In the genomic region with DNA sequence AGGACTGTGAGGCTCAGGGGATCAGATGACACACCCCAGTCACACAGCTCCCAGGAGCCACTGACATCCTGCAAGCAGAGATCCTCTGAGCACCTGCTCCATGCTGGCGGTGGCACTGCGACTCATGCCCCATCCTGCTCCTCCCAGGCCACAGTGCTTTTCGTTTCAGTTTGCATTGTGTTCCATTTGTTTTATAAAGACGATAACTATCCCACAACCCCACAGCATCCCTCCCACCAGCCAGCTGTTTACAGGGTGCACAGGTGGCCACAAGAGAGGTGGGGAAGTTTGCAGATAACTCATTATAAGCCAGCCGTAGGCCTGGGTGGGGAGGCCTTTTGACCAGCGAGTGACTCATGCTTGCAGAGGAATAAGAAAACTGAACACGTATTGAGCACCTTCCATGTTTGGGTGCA, we compare ENCODE assay signal across 14 cellular contexts. TPM values are rescaled to one million over a fixed set of nuclear protein-coding genes. Genes with fewer than 3 reads are reported as not detected.
DNase-seq lines count a peak whose midpoint lies in the region; ATAC-seq and TF ChIP-seq lines count a peak whose summit lies in the region.
"Had no signal": no experiment of that assay in that cellular context is flagged by ENCODE, and none has a peak within 500 bp of the region (broad histone marks: within the 10 kb centered on the region; RNA-seq: fewer than 3 reads in every experiment).

No MANE protein-coding gene starts in this region.

- peak overlapping the region; percentile 1 for H3K4me2 ChIP-seq in mammary epithelial cell (ENCODE audit: insufficient read depth, low read depth, low read length)

- peaks cover 3% of the 10 kb centered on the region for H3K4me1 ChIP-seq in mammary epithelial cell (ENCODE audit: insufficient read depth, low read length)
- no peaks in the 10 kb centered on the region for H3K4me1 ChIP-seq in CD4-positive, alpha-beta memory T cell (ENCODE audit: insufficient read depth, low read length)
- no peaks in the 10 kb centered on the region for H3K4me1 ChIP-seq in aorta (ENCODE audit: control insufficient read depth in 1 of 2, insufficient read depth in 2 of 2, low read length in 2 of 2)
- H3K4me1 ChIP-seq: ascending aorta had no signal

- no peaks in the 10 kb centered on the region for H3K9me3 Mint-ChIP-seq in activated CD8-positive, alpha-beta memory T cell treated with anti-CD3 and anti-CD28 coated beads, Interleukin-2, amount 10 ng/mL, durations not matched to agents 7 days and 5 days (ENCODE audit: low read depth)
- peaks cover 0 to 3% (median 0%) of the 10 kb centered on the region in 8 donors for H3K9me3 Mint-ChIP-seq in CD4-positive, alpha-beta memory T cell

- no peaks in the 10 kb centered on the region for H3K9me3 ChIP-seq in mammary epithelial cell (replicated peaks; ENCODE audit: insufficient read depth, low read length)
- H3K9me3 ChIP-seq in CD4-positive, alpha-beta memory T cell (ENCODE audit: control insufficient read depth in 1 of 2, low read length in 2 of 2): no peaks in the 10 kb centered on the region
- no peaks in the 10 kb centered on the region for H3K9me3 ChIP-seq in aorta (ENCODE audit: control insufficient read depth, low read length)
- H3K9me3 ChIP-seq: ascending aorta had no signal

- H3K4me1 Mint-ChIP-seq in activated CD8-positive, alpha-beta memory T cell treated with anti-CD3 and anti-CD28 coated beads, Interleukin-2, amount 10 ng/mL, durations not matched to agents 7 days and 5 days: peaks cover 11% of the 10 kb centered on the region
- peaks cover 0 to 1% (median 0%) of the 10 kb centered on the region in 4 donors for H3K4me1 Mint-ChIP-seq in CD4-positive, alpha-beta memory T cell

- no peaks in the 10 kb centered on the region for H3K27me3 ChIP-seq in mammary epithelial cell (ENCODE audit: insufficient read depth, low read length)
- H3K27me3 ChIP-seq in CD4-positive, alpha-beta memory T cell (ENCODE audit: insufficient read depth, low read length): no peaks in the 10 kb centered on the region
- no peaks in the 10 kb centered on the region for H3K27me3 ChIP-seq in aorta (ENCODE audit: control insufficient read depth in 1 of 2, insufficient read depth in 2 of 2, low read length in 1 of 2)
- H3K27me3 ChIP-seq: ascending aorta had no signal

- POLR2A ChIA-PET in CD4-positive, alpha-beta memory T cell (lab: Charles Lee; ENCODE audit: partially characterized antibody): no interaction called here

- no peaks in the 10 kb centered on the region for H3K79me2 ChIP-seq in mammary epithelial cell (ENCODE audit: insufficient read depth, low read length)

- H3K27ac Mint-ChIP-seq in activated CD8-positive, alpha-beta memory T cell treated with anti-CD3 and anti-CD28 coated beads, Interleukin-2, amount 10 ng/mL, durations not matched to agents 7 days and 5 days: peak overlapping the region; percentile 38
- H3K27ac Mint-ChIP-seq in CD4-positive, alpha-beta memory T cell: no peak overlapping the region

- peak; percentile 76 for ATAC-seq in activated CD8-positive, alpha-beta memory T cell treated with anti-CD3 and anti-CD28 coated beads, Interleukin-2, amount 10 ng/mL, durations not matched to agents 7 days and 5 days
- no peak for ATAC-seq in aorta (ENCODE audit: low FRiP score)

- H3K4me3 ChIP-seq in mammary epithelial cell (replicated peaks in 1 of 3; ENCODE audit: insufficient read depth in 1 of 3, low read depth in 2 of 3, low read length in 3 of 3) (no peak overlapping the region), aorta (ENCODE audit: low read length in 2 of 2) (no peak overlapping the region)
- H3K4me3 ChIP-seq in CD4-positive, alpha-beta memory T cell (ENCODE audit: low read length in 2 of 2): no peak overlapping the region
- H3K4me3 ChIP-seq: ascending aorta, lung had no signal

- H4K20me1 ChIP-seq in mammary epithelial cell (ENCODE audit: insufficient read depth, low read length): no peaks in the 10 kb centered on the region

- no peak overlapping the region for H3K4me3 Mint-ChIP-seq in activated CD8-positive, alpha-beta memory T cell treated with anti-CD3 and anti-CD28 coated beads, Interleukin-2, amount 10 ng/mL, durations not matched to agents 7 days and 5 days
- no peak overlapping the region for H3K4me3 Mint-ChIP-seq in CD4-positive, alpha-beta memory T cell

- CTCF ChIA-PET in activated CD8-positive, alpha-beta memory T cell treated with anti-CD3 and anti-CD28 coated beads, Interleukin-2, amount 10 ng/mL, durations not matched to agents 7 days and 5 days (lab: Charles Lee): no interaction called here
- CTCF ChIA-PET in mammary epithelial cell (lab: Charles Lee; ENCODE audit: low non-redundant PET): no interaction called here
- CTCF ChIA-PET in CD4-positive, alpha-beta memory T cell (lab: Charles Lee; ENCODE audit: partially characterized antibody): no interaction called here

- intact Hi-C loops in mammary epithelial cell (cut with micrococcal nuclease) (loop anchor here (10.0 kb wide), 1 partner anchor 358 kb away; no protein-coding TSS in a partner anchor), aorta (cut with DNase I) (no loop called here)
- intact Hi-C loops in CD4-positive, alpha-beta memory T cell (cut with micrococcal nuclease): no loop called here

- no peaks in the 10 kb centered on the region for H3K36me3 Mint-ChIP-seq in activated CD8-positive, alpha-beta memory T cell treated with anti-CD3 and anti-CD28 coated beads, Interleukin-2, amount 10 ng/mL, durations not matched to agents 7 days and 5 days
- no peaks in the 10 kb centered on the region for H3K36me3 Mint-ChIP-seq in CD4-positive, alpha-beta memory T cell

- peak; percentile 73 for DNase-seq in activated CD8-positive, alpha-beta memory T cell treated with anti-CD3 and anti-CD28 coated beads, Interleukin-2, amount 10 ng/mL, durations not matched to agents 7 days and 5 days
- DNase-seq in activated CD8-positive, alpha-beta memory T cell treated with anti-CD3 and anti-CD28 coated beads, Interleukin-2, amount 50 U/mL, for 4 hours: no peak
- DNase-seq in NCI-H2107 treated with DMSO at 0.1 percent for 48 hours (lab: John Stamatoyannopoulos, UW; ENCODE audit: unreplicated experiment): peak; percentile 68
- peak; percentile 67 for DNase-seq in mammary epithelial cell
- peak; percentile 2 to 3 for DNase-seq in stimulated activated CD4-positive, alpha-beta T cell treated with anti-CD3 and anti-CD28 coated beads, Interleukin-4, amount 100 ng/mL, for 48 hours (ENCODE audit: low read depth in 2 of 2)
- no peak for DNase-seq in anterior cingulate cortex (lab: John Stamatoyannopoulos, UW)
- no peak for DNase-seq in CD4-positive, alpha-beta memory T cell
- no peak for DNase-seq in aorta
- DNase-seq: AML-193 had no signal

- no peaks in the 10 kb centered on the region for H3K27me3 Mint-ChIP-seq in activated CD8-positive, alpha-beta memory T cell treated with anti-CD3 and anti-CD28 coated beads, Interleukin-2, amount 10 ng/mL, durations not matched to agents 7 days and 5 days
- H3K27me3 Mint-ChIP-seq in CD4-positive, alpha-beta memory T cell: peaks cover 0 to 8% of the 10 kb centered on the region in 2 donors

- dilution Hi-C loops in mammary epithelial cell (cut with HindIII; ENCODE audit: low sequenced_read_pairs): no loop called here

- BruUV-seq in mammary epithelial cell (replicated peaks; lab: Mats Ljungman, UMichigan): no TSS peak

- no peaks in the 10 kb centered on the region for H3K36me3 ChIP-seq in mammary epithelial cell (ENCODE audit: insufficient read depth, low read length)
- H3K36me3 ChIP-seq in CD4-positive, alpha-beta memory T cell (ENCODE audit: insufficient read depth, low read length): no peaks in the 10 kb centered on the region
- no peaks in the 10 kb centered on the region for H3K36me3 ChIP-seq in aorta (ENCODE audit: control insufficient read depth in 1 of 2, insufficient read depth in 2 of 2, low read length in 1 of 2)
- H3K36me3 ChIP-seq: ascending aorta had no signal

- 81% methylated on average over 6 of the region's 7 CpGs for WGBS in mammary epithelial cell (ENCODE audit: low coverage, missing lambda C conversion rate)
- WGBS in aorta, 2 donors: 78% methylated on average over 7 of the region's 7 CpGs

- no peak for TF ChIP-seq CTCF in mammary epithelial cell (conservative IDR thresholded peaks at IDR 0.05 in 1 of 2, IDR thresholded peaks at IDR 0.05 in 1 of 2; ENCODE audit: extremely low read depth in 1 of 2, insufficient read depth in 1 of 2, low read depth in 1 of 2, low read length in 2 of 2)

- H3K9ac ChIP-seq in mammary epithelial cell (ENCODE audit: insufficient read depth, low read length): no peak overlapping the region

- H2AFZ ChIP-seq in mammary epithelial cell (ENCODE audit: low read depth, low read length): no peak overlapping the region

- no peak overlapping the region for H3K27ac ChIP-seq in mammary epithelial cell (ENCODE audit: insufficient read depth, low read depth, low read length)
- no peak overlapping the region for H3K27ac ChIP-seq in CD4-positive, alpha-beta memory T cell (ENCODE audit: low read depth, low read length)
- no peak overlapping the region for H3K27ac ChIP-seq in aorta (ENCODE audit: low read depth in 1 of 2, low read length in 2 of 2)
- H3K27ac ChIP-seq: ascending aorta had no signal

- in situ Hi-C loops in mammary epithelial cell (cut with MboI; ENCODE audit: low sequenced_read_pairs in 2 of 2): no loop called here

RNA-seq across cellular contexts. Expression of a gene that starts 28.2 kb away (rescaled TPM):
- not detected for total RNA-seq in activated CD8-positive, alpha-beta memory T cell treated with anti-CD3 and anti-CD28 coated beads, Interleukin-2, amount 10 ng/mL, durations not matched to agents 7 days and 5 days
- total RNA-seq in mammary epithelial cell: not detected
- not detected for polyA plus RNA-seq in mammary epithelial cell
- 0.36 TPM for polyA minus RNA-seq in mammary epithelial cell
- not detected for total RNA-seq in CD4-positive, alpha-beta memory T cell
- polyA plus RNA-seq in CD4-positive, alpha-beta memory T cell: not detected
- not detected for total RNA-seq in aorta
- 1 to 10 TPM in 1 of 2 donors, not detected in 1; 3.5 TPM for polyA plus RNA-seq in aorta
- total RNA-seq: ascending aorta; sciatic nerve; subcutaneous adipose tissue; T-helper 2 cell treated with Interferon-gamma antibody and Interleukin-4, amounts not matched to agents 100 ng/mL and 5 ng/mL, for 36 hours had no signal

RNA-seq across cellular contexts. Expression of a gene that starts 48.1 kb away (rescaled TPM):
- 10 to 100 TPM in 1 of 2 experiments, 1 to 10 TPM in 1; 8.1 to 10.3 TPM for total RNA-seq in activated CD8-positive, alpha-beta memory T cell treated with anti-CD3 and anti-CD28 coated beads, Interleukin-2, amount 10 ng/mL, durations not matched to agents 7 days and 5 days
- total RNA-seq in mammary epithelial cell (10 to 100 TPM; 14.9 to 33.2 TPM), aorta (10 to 100 TPM; 11.5 to 11.9 TPM)
- polyA plus RNA-seq in mammary epithelial cell (3.3 TPM), aorta (1 to 10 TPM in 1 of 2 donors, under 1 TPM in 1; 0.87 to 1.5 TPM)
- polyA minus RNA-seq in mammary epithelial cell: 18.0 TPM
- 10 to 100 TPM in 1 of 2 experiments, 1 to 10 TPM in 1; 9.5 to 10.8 TPM for total RNA-seq in CD4-positive, alpha-beta memory T cell
- polyA plus RNA-seq in CD4-positive, alpha-beta memory T cell: 1 to 10 TPM in 1 of 2 donors, under 1 TPM in 1; 0.97 to 2.8 TPM

Comparison
In these comparisons a context has a peak if more than half of its experiments do, and no peak if none do; other contexts are left out.
1. DNase-seq: peak in activated CD8-positive, alpha-beta memory T cell treated with anti-CD3 and anti-CD28 coated beads, Interleukin-2, amount 10 ng/mL, durations not matched to agents 7 days and 5 days (single experiment), NCI-H2107 treated with DMSO at 0.1 percent for 48 hours (single experiment), mammary epithelial cell (single experiment) and stimulated activated CD4-positive, alpha-beta T cell treated with anti-CD3 and anti-CD28 coated beads, Interleukin-4, amount 100 ng/mL, for 48 hours (2 of 2); none in activated CD8-positive, alpha-beta memory T cell treated with anti-CD3 and anti-CD28 coated beads, Interleukin-2, amount 50 U/mL, for 4 hours (single experiment), anterior cingulate cortex (0 of 58), CD4-positive, alpha-beta memory T cell (0 of 5) and aorta (0 of 2).